33 cellular contexts compared by ENCODE assay signal in the genomic region with DNA sequence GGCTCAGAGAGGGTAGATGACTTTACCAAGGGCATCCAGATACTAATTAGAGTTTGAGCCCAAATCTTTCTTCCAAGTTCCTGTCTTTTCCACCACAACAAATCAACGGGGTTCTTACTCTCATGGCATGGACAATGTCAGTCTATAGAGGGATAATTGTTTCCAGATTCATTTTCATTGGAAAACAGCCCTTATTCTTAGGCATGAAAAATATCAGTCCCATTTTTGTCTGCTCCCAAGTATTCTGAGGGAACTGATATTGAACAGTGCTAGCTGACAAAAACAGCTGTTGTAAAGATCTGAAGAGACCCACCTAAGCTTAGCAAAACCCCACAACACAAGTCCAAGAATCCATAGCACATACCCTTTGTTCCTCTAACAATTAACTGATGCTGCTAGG.
A peak's percentile ranks its signal among the peaks of the same experiment; 100 is the strongest.
DNase-seq lines count a peak whose midpoint lies in the region; ATAC-seq, FAIRE-seq and TF ChIP-seq lines count a peak whose summit lies in the region.
"Had no signal": no experiment of that assay in that cellular context is flagged by ENCODE, and none has a peak within 500 bp of the region (broad histone marks: within the 10 kb centered on the region; RNA-seq: fewer than 3 reads in every experiment).

No MANE protein-coding gene starts in this region.

- no peaks in the 10 kb centered on the region for H4K20me1 ChIP-seq in SK-N-SH (ENCODE audit: insufficient read depth)
- H4K20me1 ChIP-seq: BLaER1; BLaER1 treated with 17β-estradiol and CSF1 and Interleukin-3, amounts not matched to agents 10 nM and 100 nM had no signal

- no peak overlapping the region for H3K4me2 ChIP-seq in SK-N-SH
- H3K4me2 ChIP-seq: A549; BLaER1; BLaER1 treated with 17β-estradiol and CSF1 and Interleukin-3, amounts not matched to agents 10 nM and 100 nM had no signal

- H3K27ac ChIP-seq in SK-N-SH (ENCODE audit: low read depth in 2 of 2, low read length in 1 of 2) = peak overlapping the region in 1 of 2 experiments; percentile 76; a peak in 2 of 4 replicates
- H3K27ac ChIP-seq: 22Rv1; A549; BLaER1; BLaER1 treated with 17β-estradiol and CSF1 and Interleukin-3, amounts not matched to agents 10 nM and 100 nM; C4-2B had no signal

- WGBS in SK-N-SH (ENCODE audit: low lambda C conversion rate) = 5% methylated on average over 1 of the region's 1 CpG

- POLR2A ChIA-PET in SK-N-SH (lab: Yijun Ruan, JAX) = no interaction called here

- DNase-seq in SK-N-DZ (ENCODE audit: low spot score) = peak; percentile 20
- no peak for DNase-seq in SK-N-SH
- DNase-seq in NCI-H526 (lab: John Stamatoyannopoulos, UW) = no peak
- no peak for DNase-seq in RCC 7860 (ENCODE audit: low spot score)
- DNase-seq: 8988T; ACHN; AML-193; BE2C; C1 segment of cervical spinal cord; Caco-2; Calu3; CD4-positive, alpha-beta memory T cell; CD4-positive, alpha-beta T cell; CD4-positive, CD25-positive, alpha-beta regulatory T cell; CD8-positive, alpha-beta memory T cell; CD8-positive, alpha-beta T cell; COR-L47; DMS 273 treated with DMSO at 0.1 percent for 48 hours; DMS153; DMS53; DMS79; DMS79 treated with DMSO at 0.1 percent for 48 hours; DND-41; EL had no signal

- peak; percentile 74 for ATAC-seq in SK-N-SH treated with all-trans-retinoic acid at 6 μM for 48 hours
- ATAC-seq in GM21526 (IDR thresholded peaks at IDR 0.05; ENCODE audit: low FRiP score, unreplicated experiment) = no peak
- ATAC-seq: A549; CD8-positive, alpha-beta T cell had no signal

- H3K9ac ChIP-seq in SK-N-SH = no peak overlapping the region
- H3K9ac ChIP-seq: BLaER1; BLaER1 treated with 17β-estradiol and CSF1 and Interleukin-3, amounts not matched to agents 10 nM and 100 nM had no signal

- no peaks in the 10 kb centered on the region for H3K9me2 ChIP-seq in SK-N-SH

- TF ChIP-seq CTCF in SK-N-SH (IDR thresholded peaks at IDR 0.05) = no peak

- no peak overlapping the region for H3K4me3 ChIP-seq in SK-N-SH (ENCODE audit: low read depth in 2 of 2, low read length in 1 of 2)
- H3K4me3 ChIP-seq: A549; BLaER1; BLaER1 treated with 17β-estradiol and CSF1 and Interleukin-3, amounts not matched to agents 10 nM and 100 nM had no signal

- H3F3A ChIP-seq in SK-N-SH (replicated peaks; ENCODE audit: insufficient read depth) = no peaks in the 10 kb centered on the region

- no peak for FAIRE-seq in RCC 7860 (lab: Jason Lieb, UNC)
- FAIRE-seq: A204.1, A549, D721Med had no signal

- CTCF ChIA-PET in SK-N-SH (lab: Yijun Ruan, JAX) = no interaction called here

- no peaks in the 10 kb centered on the region; a peak in 2 of 4 replicates for H3K4me1 ChIP-seq in SK-N-SH (ENCODE audit: control insufficient read depth in 1 of 2, insufficient read depth in 2 of 2, low read depth in 1 of 2, low read length in 1 of 2)
- H3K4me1 ChIP-seq: A549; BE2C; BLaER1; BLaER1 treated with 17β-estradiol and CSF1 and Interleukin-3, amounts not matched to agents 10 nM and 100 nM; Caco-2 had no signal

- no peaks in the 10 kb centered on the region for H3K36me3 ChIP-seq in SK-N-SH (replicated peaks in 1 of 2; ENCODE audit: control insufficient read depth in 1 of 2, insufficient read depth in 2 of 2, low read length in 1 of 2)
- H3K36me3 ChIP-seq: BE2C; BLaER1; BLaER1 treated with 17β-estradiol and CSF1 and Interleukin-3, amounts not matched to agents 10 nM and 100 nM had no signal

- peak; percentile 1; the same call in 1 of the 2 replicates for TF ChIP-seq RAD21 in SK-N-SH (IDR thresholded peaks at IDR 0.05; ENCODE audit: low read length)

- no peak overlapping the region for H2AFZ ChIP-seq in SK-N-SH (ENCODE audit: low read depth)

- no peaks in the 10 kb centered on the region for H3K27me3 ChIP-seq in SK-N-SH (ENCODE audit: insufficient read depth)
- H3K27me3 ChIP-seq: BE2C; BLaER1; BLaER1 treated with 17β-estradiol and CSF1 and Interleukin-3, amounts not matched to agents 10 nM and 100 nM had no signal

- no peaks in the 10 kb centered on the region for H3K79me2 ChIP-seq in SK-N-SH (ENCODE audit: insufficient read depth)

- peak in 1 of 2 experiments; percentile 44; a peak in 1 of 4 replicates for TF ChIP-seq EP300 in SK-N-SH (IDR thresholded peaks at IDR 0.05; ENCODE audit: borderline replicate concordance in 1 of 2, low read depth in 1 of 2, low read length in 1 of 2)

- H3K9me3 ChIP-seq in SK-N-SH = no peaks in the 10 kb centered on the region; the same call in 1 of the 2 replicates
- H3K9me3 ChIP-seq: A549, BE2C, Caco-2 had no signal

TF ChIP-seq in SK-N-SH, 30 proteins besides CTCF, POLR2A, EP300 and RAD21:
- TF ChIP-seq NFIC (IDR thresholded peaks at IDR 0.05; ENCODE audit: borderline replicate concordance) (no peak), TCF12 (IDR thresholded peaks at IDR 0.05) (peak; percentile 77), POLR2AphosphoS5 (IDR thresholded peaks at IDR 0.05; ENCODE audit: low read depth, low read length) (peak; percentile 24; the same call in 1 of the 2 replicates), EZH2phosphoT487 (IDR thresholded peaks at IDR 0.05; ENCODE audit: borderline replicate concordance, low read depth) (no peak), MEF2A (IDR thresholded peaks at IDR 0.05; ENCODE audit: borderline replicate concordance, low read depth) (no peak)
- TF ChIP-seq, protein P1, sequence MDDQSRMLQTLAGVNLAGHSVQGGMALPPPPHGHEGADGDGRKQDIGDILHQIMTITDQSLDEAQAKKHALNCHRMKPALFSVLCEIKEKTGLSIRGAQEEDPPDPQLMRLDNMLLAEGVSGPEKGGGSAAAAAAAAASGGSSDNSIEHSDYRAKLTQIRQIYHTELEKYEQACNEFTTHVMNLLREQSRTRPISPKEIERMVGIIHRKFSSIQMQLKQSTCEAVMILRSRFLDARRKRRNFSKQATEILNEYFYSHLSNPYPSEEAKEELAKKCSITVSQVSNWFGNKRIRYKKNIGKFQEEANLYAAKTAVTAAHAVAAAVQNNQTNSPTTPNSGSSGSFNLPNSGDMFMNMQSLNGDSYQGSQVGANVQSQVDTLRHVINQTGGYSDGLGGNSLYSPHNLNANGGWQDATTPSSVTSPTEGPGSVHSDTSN (IDR thresholded peaks at IDR 0.05) = peak; percentile 24; the same call in 1 of the 2 replicates

TF ChIP-seq in SK-N-SH treated with all-trans-retinoic acid at 6 μM for 48 hours, 23 proteins besides CTCF, POLR2A, EP300 and RAD21:
- TF ChIP-seq GLIS3 (CRISPR knock-in tag; IDR thresholded peaks at IDR 0.05) = no peak
- no peak for TF ChIP-seq ZNF565 (CRISPR knock-in tag; conservative IDR thresholded peaks at IDR 0.05; ENCODE audit: low read depth)
- peak; percentile 59 for TF ChIP-seq TCF4 (CRISPR knock-in tag; IDR thresholded peaks at IDR 0.05; ENCODE audit: borderline replicate concordance)
- TF ChIP-seq, protein P2, sequence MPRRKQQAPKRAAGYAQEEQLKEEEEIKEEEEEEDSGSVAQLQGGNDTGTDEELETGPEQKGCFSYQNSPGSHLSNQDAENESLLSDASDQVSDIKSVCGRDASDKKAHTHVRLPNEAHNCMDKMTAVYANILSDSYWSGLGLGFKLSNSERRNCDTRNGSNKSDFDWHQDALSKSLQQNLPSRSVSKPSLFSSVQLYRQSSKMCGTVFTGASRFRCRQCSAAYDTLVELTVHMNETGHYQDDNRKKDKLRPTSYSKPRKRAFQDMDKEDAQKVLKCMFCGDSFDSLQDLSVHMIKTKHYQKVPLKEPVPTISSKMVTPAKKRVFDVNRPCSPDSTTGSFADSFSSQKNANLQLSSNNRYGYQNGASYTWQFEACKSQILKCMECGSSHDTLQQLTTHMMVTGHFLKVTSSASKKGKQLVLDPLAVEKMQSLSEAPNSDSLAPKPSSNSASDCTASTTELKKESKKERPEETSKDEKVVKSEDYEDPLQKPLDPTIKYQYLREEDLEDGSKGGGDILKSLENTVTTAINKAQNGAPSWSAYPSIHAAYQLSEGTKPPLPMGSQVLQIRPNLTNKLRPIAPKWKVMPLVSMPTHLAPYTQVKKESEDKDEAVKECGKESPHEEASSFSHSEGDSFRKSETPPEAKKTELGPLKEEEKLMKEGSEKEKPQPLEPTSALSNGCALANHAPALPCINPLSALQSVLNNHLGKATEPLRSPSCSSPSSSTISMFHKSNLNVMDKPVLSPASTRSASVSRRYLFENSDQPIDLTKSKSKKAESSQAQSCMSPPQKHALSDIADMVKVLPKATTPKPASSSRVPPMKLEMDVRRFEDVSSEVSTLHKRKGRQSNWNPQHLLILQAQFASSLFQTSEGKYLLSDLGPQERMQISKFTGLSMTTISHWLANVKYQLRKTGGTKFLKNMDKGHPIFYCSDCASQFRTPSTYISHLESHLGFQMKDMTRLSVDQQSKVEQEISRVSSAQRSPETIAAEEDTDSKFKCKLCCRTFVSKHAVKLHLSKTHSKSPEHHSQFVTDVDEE (CRISPR knock-in tag; IDR thresholded peaks at IDR 0.05) = peak; percentile 35; the same call in 1 of the 2 replicates
- no peak for TF ChIP-seq PPARA (CRISPR knock-in tag; IDR thresholded peaks at IDR 0.05; ENCODE audit: borderline replicate concordance)
